ENCODE assay signal across 8 cellular contexts in genomic region chr11:71454470-71455113, GRCh38. TPM values are rescaled to one million over a fixed set of nuclear protein-coding genes. Genes with fewer than 3 reads are reported as not detected.
DNase-seq lines count a peak whose midpoint lies in the region; ATAC-seq and TF ChIP-seq lines count a peak whose summit lies in the region.

No MANE protein-coding gene starts in this region.

- H3K4me3 Mint-ChIP-seq in Calu3 (ENCODE audit: low read depth, unreplicated experiment) (peak overlapping the region; percentile 96), naive B cell (peak overlapping the region; percentile 70 to 96 (median 86))
- peak overlapping the region; percentile 95 for H3K4me3 Mint-ChIP-seq in activated naive CD4-positive, alpha-beta T cell treated with anti-CD3 and anti-CD28 coated beads, Interleukin-2, amount 10 ng/mL, durations not matched to agents 7 days and 5 days

- H3K9me2 ChIP-seq in Karpas-422 (replicated peaks; ENCODE audit: insufficient read depth, low read length), result no peaks in the 10 kb centered on the region

- no peak overlapping the region for H3K27ac Mint-ChIP-seq in Calu3 (ENCODE audit: unreplicated experiment)
- peak overlapping the region; percentile 86 for H3K27ac Mint-ChIP-seq in activated naive CD4-positive, alpha-beta T cell treated with anti-CD3 and anti-CD28 coated beads, Interleukin-2, amount 10 ng/mL, durations not matched to agents 7 days and 5 days
- peak overlapping the region in 2 of 6 donors; percentile 72 to 94 for H3K27ac Mint-ChIP-seq in naive B cell

- H3K27me3 Mint-ChIP-seq in Calu3 (ENCODE audit: unreplicated experiment) (no peaks in the 10 kb centered on the region), naive B cell (no peaks in the 10 kb centered on the region)
- H3K27me3 Mint-ChIP-seq in activated naive CD4-positive, alpha-beta T cell treated with anti-CD3 and anti-CD28 coated beads, Interleukin-2, amount 10 ng/mL, durations not matched to agents 7 days and 5 days, result no peaks in the 10 kb centered on the region

- H3K36me3 ChIP-seq in Karpas-422 (ENCODE audit: insufficient read depth, low read length), result peaks cover 21% of the 10 kb centered on the region

- H3K79me2 ChIP-seq in Karpas-422 (ENCODE audit: low read length), result peaks cover 35% of the 10 kb centered on the region

- ATAC-seq in naive B cell (ENCODE audit: low read depth in 2 of 2), result no peak
- no peak for ATAC-seq in GM18511 (IDR thresholded peaks at IDR 0.05; ENCODE audit: unreplicated experiment)

- H3K36me3 Mint-ChIP-seq in Calu3 (ENCODE audit: insufficient read depth, unreplicated experiment) (peaks cover 49% of the 10 kb centered on the region), naive B cell (peaks cover 8 to 11% of the 10 kb centered on the region in 2 donors)
- H3K36me3 Mint-ChIP-seq in activated naive CD4-positive, alpha-beta T cell treated with anti-CD3 and anti-CD28 coated beads, Interleukin-2, amount 10 ng/mL, durations not matched to agents 7 days and 5 days, result peaks cover 51% of the 10 kb centered on the region

- no peaks in the 10 kb centered on the region for H3K9me3 ChIP-seq in Karpas-422 (ENCODE audit: low read length)

- H4K20me1 ChIP-seq in Karpas-422 (ENCODE audit: insufficient read depth, low read depth, low read length), result peaks cover 18% of the 10 kb centered on the region; the same call in 1 of the 2 replicates

- H3K27ac ChIP-seq in Karpas-422 (ENCODE audit: low read length), result no peak overlapping the region

- peak overlapping the region; percentile 83; the same call in 1 of the 2 replicates for H3K9ac ChIP-seq in Karpas-422 (ENCODE audit: low read length)

- H3K4me1 ChIP-seq in Karpas-422 (ENCODE audit: low read length), result peaks cover 30% of the 10 kb centered on the region

- H3K27me3 ChIP-seq in Karpas-422 (ENCODE audit: low read length), result no peaks in the 10 kb centered on the region

- peak overlapping the region; percentile 86; the same call in 1 of the 2 replicates for H3K4me3 ChIP-seq in Karpas-422 (ENCODE audit: low read length)

- peaks cover 28% of the 10 kb centered on the region for H3K4me1 Mint-ChIP-seq in Calu3 (ENCODE audit: low read depth, unreplicated experiment)
- peaks cover 58% of the 10 kb centered on the region for H3K4me1 Mint-ChIP-seq in activated naive CD4-positive, alpha-beta T cell treated with anti-CD3 and anti-CD28 coated beads, Interleukin-2, amount 10 ng/mL, durations not matched to agents 7 days and 5 days
- peaks cover 37 to 63% (median 53%) of the 10 kb centered on the region in 3 donors for H3K4me1 Mint-ChIP-seq in naive B cell

- no peak overlapping the region for H2AFZ ChIP-seq in Karpas-422 (ENCODE audit: low read length)

- DNase-seq in Calu3 (peak; percentile 43), Karpas-422 (no peak), naive B cell (no peak), SKM-1 treated with dmso at 0.1 percent for 144 hours (lab: John Stamatoyannopoulos, UW; ENCODE audit: unreplicated experiment) (no peak), NCI-H2029 (lab: John Stamatoyannopoulos, UW) (no peak), head of caudate nucleus (no peak)
- peak; percentile 47 for DNase-seq in activated naive CD4-positive, alpha-beta T cell treated with anti-CD3 and anti-CD28 coated beads, Interleukin-2, amount 10 ng/mL, durations not matched to agents 7 days and 5 days

- no TSS peak for BruUV-seq in Calu3 (replicated peaks; lab: Mats Ljungman, UMichigan)

- TF ChIP-seq CTCF in Calu3 (IDR thresholded peaks at IDR 0.05; ENCODE audit: unreplicated experiment), result peak; percentile 20

- H3K9me3 Mint-ChIP-seq in Calu3 (ENCODE audit: low read depth, unreplicated experiment) (no peaks in the 10 kb centered on the region), naive B cell (no peaks in the 10 kb centered on the region)
- H3K9me3 Mint-ChIP-seq in activated naive CD4-positive, alpha-beta T cell treated with anti-CD3 and anti-CD28 coated beads, Interleukin-2, amount 10 ng/mL, durations not matched to agents 7 days and 5 days, result no peaks in the 10 kb centered on the region

- CTCF ChIA-PET in Calu3 (lab: Charles Lee), result no interaction called here
- CTCF ChIA-PET in activated naive CD4-positive, alpha-beta T cell treated with anti-CD3 and anti-CD28 coated beads, Interleukin-2, amount 10 ng/mL, durations not matched to agents 7 days and 5 days (lab: Charles Lee), result interaction anchor here (0.6 to 1.8 kb wide), 4 partner anchors 8 to 29 kb away, joined by 3 to 4 read pairs (median 3); no protein-coding TSS in a partner anchor

- H3K4me2 ChIP-seq in Karpas-422 (ENCODE audit: low read depth, low read length, poor library complexity, severe bottlenecking), result peak overlapping the region; percentile 81

- intact Hi-C loops in Calu3 (cut with micrococcal nuclease; ENCODE audit: unreplicated experiment), result no loop called here
- intact Hi-C loops in head of caudate nucleus (cut with DNase I), result no loop called here

RNA-seq across cellular contexts. Expression of gene NADSYN1, which starts 1.6 kb away (rescaled TPM):
- 79.7 and 91.1 TPM in 2 replicates for total RNA-seq in Calu3 (2022)
- total RNA-seq in Karpas-422 (2014; rRNA removed; shearing (Covaris generic); ENCODE audit: low replicate concordance), result 86.0 and 129 TPM in 2 replicates
- 10 to 100 TPM; 22.2 to 41.6 (median 32.1) TPM for polyA plus RNA-seq in naive B cell (ENCODE audit: low read depth in 6 of 6)

RNA-seq across cellular contexts. Expression of gene DHCR7, which starts 6.4 kb away (rescaled TPM):
- 185 and 211 TPM in 2 replicates for total RNA-seq in Calu3 (2022)
- total RNA-seq in Karpas-422 (2014; rRNA removed; shearing (Covaris generic); ENCODE audit: low replicate concordance), result 63.3 and 65.3 TPM in 2 replicates
- 10 to 100 TPM; 10.2 to 19.0 (median 15.3) TPM for polyA plus RNA-seq in naive B cell (ENCODE audit: low read depth in 6 of 6)

Comparison
In these comparisons a context has a peak if more than half of its experiments do, and no peak if none do; other contexts are left out.
1. DNase-seq: peak in Calu3 (single experiment) and activated naive CD4-positive, alpha-beta T cell treated with anti-CD3 and anti-CD28 coated beads, Interleukin-2, amount 10 ng/mL, durations not matched to agents 7 days and 5 days (single experiment); none in Karpas-422 (single experiment), naive B cell (single experiment), SKM-1 treated with dmso at 0.1 percent for 144 hours (single experiment), NCI-H2029 (single experiment) and head of caudate nucleus (0 of 42).
2. Peak in every context shown above with its lines, with median percentiles within 50 percentile points of each other: H3K4me3 Mint-ChIP-seq.